Comparison of ENCODE assay signal across 8 cellular contexts in the genomic region with DNA sequence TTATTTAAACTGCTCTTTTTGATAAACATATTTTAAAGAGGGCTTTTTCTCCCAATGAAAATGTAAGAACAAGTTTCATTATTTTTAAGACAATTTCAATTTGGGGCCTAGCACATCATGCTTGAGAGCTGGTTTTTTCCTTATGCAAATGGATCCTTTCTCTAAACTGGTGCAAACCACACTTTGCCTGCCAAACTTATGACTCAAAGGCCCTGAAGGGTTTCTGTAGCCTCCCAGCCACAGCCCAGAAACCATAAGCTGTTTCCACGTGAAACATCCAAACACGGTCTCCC. TPM values are rescaled to one million over a fixed set of nuclear protein-coding genes. Genes with fewer than 3 reads are reported as not detected.
DNase-seq lines count a peak whose midpoint lies in the region; ATAC-seq and TF ChIP-seq lines count a peak whose summit lies in the region.

No MANE protein-coding gene starts in this region.

- no peak for ATAC-seq in Panc1
- no peak for ATAC-seq in HG03039 (IDR thresholded peaks at IDR 0.05; ENCODE audit: unreplicated experiment)
- ATAC-seq in GM18868 (IDR thresholded peaks at IDR 0.05; ENCODE audit: unreplicated experiment), result no peak

- no peaks in the 10 kb centered on the region for H3K9me3 Mint-ChIP-seq in endothelial cell (ENCODE audit: unreplicated experiment)

- peak overlapping the region; percentile 91 for H2AFZ ChIP-seq in parathyroid adenoma

- no peaks in the 10 kb centered on the region for H3F3A ChIP-seq in DOHH2 (ENCODE audit: control insufficient read depth, insufficient read depth)

- CTCF ChIA-PET in Panc1 (lab: Charles Lee), result no interaction called here

- H3K4me2 ChIP-seq in DOHH2 (ENCODE audit: low read length), result peak overlapping the region; percentile 64
- peak overlapping the region; percentile 82 for H3K4me2 ChIP-seq in parathyroid adenoma (ENCODE audit: low read length)

- H3K79me2 ChIP-seq in DOHH2 (ENCODE audit: control insufficient read depth, low read length) (peaks cover 45% of the 10 kb centered on the region), parathyroid adenoma (peaks cover 18% of the 10 kb centered on the region)

- H3K9ac ChIP-seq in parathyroid adenoma, result no peak overlapping the region

- TF ChIP-seq CTCF in DOHH2 (IDR thresholded peaks at IDR 0.05; ENCODE audit: low read depth, low read length, poor library complexity, severe bottlenecking), result no peak
- TF ChIP-seq CTCF in Panc1 (IDR thresholded peaks at IDR 0.05), result no peak
- TF ChIP-seq CTCF in endothelial cell (IDR thresholded peaks at IDR 0.05; ENCODE audit: unreplicated experiment), result no peak
- no peak for TF ChIP-seq CTCF in parathyroid adenoma (IDR thresholded peaks at IDR 0.05)

- peaks cover 2% of the 10 kb centered on the region for H3K27me3 Mint-ChIP-seq in endothelial cell (ENCODE audit: unreplicated experiment)

- H3K4me3 Mint-ChIP-seq in endothelial cell (ENCODE audit: unreplicated experiment), result peak overlapping the region; percentile 85

- H3K4me3 ChIP-seq in DOHH2 (ENCODE audit: low read length) (peak overlapping the region; percentile 65), Panc1 (ENCODE audit: low read depth in 2 of 2, low read length in 2 of 2) (peak overlapping the region; percentile 66 to 96), parathyroid adenoma (ENCODE audit: low read depth, low read length) (peak overlapping the region; percentile 50)

- POLR2A ChIA-PET in Panc1 (lab: Charles Lee), result no interaction called here

- in situ Hi-C loops in Panc1 (cut with HindIII; ENCODE audit: low pct_unique_long_range_greater_than_20kb, low sequenced_read_pairs), result no loop called here

- H3K36me3 ChIP-seq in DOHH2 (ENCODE audit: control insufficient read depth, low read length), result peaks cover 33% of the 10 kb centered on the region
- no peaks in the 10 kb centered on the region; the same call in 1 of the 2 replicates for H3K36me3 ChIP-seq in Panc1 (ENCODE audit: control insufficient read depth, insufficient read depth, low read length)
- H3K36me3 ChIP-seq in parathyroid adenoma (ENCODE audit: control insufficient read depth, insufficient read depth, low read length), result no peaks in the 10 kb centered on the region

- H3K27me3 ChIP-seq in DOHH2 (ENCODE audit: control insufficient read depth, low read length) (no peaks in the 10 kb centered on the region), Panc1 (ENCODE audit: control insufficient read depth, insufficient read depth, low read length) (peaks cover under 1% of the 10 kb centered on the region; the same call in 1 of the 2 replicates), parathyroid adenoma (ENCODE audit: control insufficient read depth, insufficient read depth, low read length) (no peaks in the 10 kb centered on the region)

- H3K36me3 Mint-ChIP-seq in endothelial cell (ENCODE audit: low read depth, unreplicated experiment), result no peaks in the 10 kb centered on the region

- H3K4me1 Mint-ChIP-seq in endothelial cell (ENCODE audit: unreplicated experiment), result peaks cover 13% of the 10 kb centered on the region

- DNase-seq in Panc1 (ENCODE audit: low read depth, low spot score), result no peak
- no peak for DNase-seq in endothelial cell (ENCODE audit: low spot score)
- DNase-seq in NCI-H146 (lab: John Stamatoyannopoulos, UW), result no peak
- DNase-seq in GF-D8 (lab: John Stamatoyannopoulos, UW), result no peak

- H4K20me1 ChIP-seq in DOHH2 (ENCODE audit: control insufficient read depth, insufficient read depth, low read depth, low read length), result peaks cover 15% of the 10 kb centered on the region

- no TSS peak for BruUV-seq in Panc1 (replicated peaks; lab: Mats Ljungman, UMichigan)

- no peaks in the 10 kb centered on the region for H3K9me2 ChIP-seq in DOHH2 (replicated peaks; ENCODE audit: control insufficient read depth, low read length)

- H3K27ac ChIP-seq in DOHH2 (ENCODE audit: low read depth, low read length) (0 out of 2 replicates have a peak overlapping the region, but pooled peaks have one; percentile 23), Panc1 (ENCODE audit: low read length) (peak overlapping the region; percentile 75), parathyroid adenoma (peak overlapping the region; percentile 46)

- H3K4me1 ChIP-seq in DOHH2 (ENCODE audit: control insufficient read depth, low read length) (peaks cover 26% of the 10 kb centered on the region), Panc1 (ENCODE audit: control insufficient read depth, insufficient read depth, low read length) (peaks cover 18% of the 10 kb centered on the region), parathyroid adenoma (peaks cover 3% of the 10 kb centered on the region)

- H3K9me3 ChIP-seq in DOHH2 (ENCODE audit: control insufficient read depth, insufficient read depth, low read length), result no peaks in the 10 kb centered on the region
- H3K9me3 ChIP-seq in Panc1 (ENCODE audit: control insufficient read depth, insufficient read depth, low read depth, low read length), result no peaks in the 10 kb centered on the region
- H3K9me3 ChIP-seq in parathyroid adenoma (ENCODE audit: control insufficient read depth, low read length), result no peaks in the 10 kb centered on the region

- peak overlapping the region; percentile 21 for H3K27ac Mint-ChIP-seq in endothelial cell (ENCODE audit: unreplicated experiment)

- intact Hi-C loops in Panc1 (cut with micrococcal nuclease; ENCODE audit: unreplicated experiment), result no loop called here

RNA-seq across cellular contexts. Expression of a gene that starts 0.5 kb away (rescaled TPM):
- total RNA-seq in Panc1 (2021; ENCODE audit: unreplicated experiment) (21.1 TPM), endothelial cell (ENCODE audit: unreplicated experiment) (13.9 TPM)
- polyA plus RNA-seq in Panc1 (2012; ENCODE audit: insufficient read length), result 12.8 TPM

Comparison
In these comparisons a context has a peak if more than half of its experiments do, and no peak if none do; other contexts are left out.
1. H3K27ac ChIP-seq: peak in every context shown above with its lines; median percentile 75 in Panc1; 46 in parathyroid adenoma; 23 in DOHH2.